Comparison of ENCODE assay signal across 8 cellular contexts in genomic region chr19:35031072-35031881, GRCh38. TPM values are rescaled to one million over a fixed set of nuclear protein-coding genes. Genes with fewer than 3 reads are reported as not detected.
A peak's percentile ranks its signal among the peaks of the same experiment; 100 is the strongest.
DNase-seq lines count a peak whose midpoint lies in the region; ATAC-seq and TF ChIP-seq lines count a peak whose summit lies in the region.

No MANE protein-coding gene starts in this region.

- in situ Hi-C loops in G401 (cut with HindIII; ENCODE audit: low sequenced_read_pairs), result no loop called here

- no peak for TF ChIP-seq POLR2A in esophagus muscularis mucosa (IDR thresholded peaks at IDR 0.05; ENCODE audit: low read depth)

- H3K36me3 ChIP-seq in SJCRH30, result peaks cover 9% of the 10 kb centered on the region; the same call in 1 of the 2 replicates
- H3K36me3 ChIP-seq in esophagus muscularis mucosa, result peaks cover under 1 to 50% (median 29%) of the 10 kb centered on the region in 4 donors

- H3K27ac Mint-ChIP-seq in natural killer cell, result no peak overlapping the region

- peak overlapping the region; percentile 79 for H3K4me3 Mint-ChIP-seq in natural killer cell

- no peaks in the 10 kb centered on the region for H3K4me1 ChIP-seq in SJCRH30
- peaks cover 15 to 25% (median 21%) of the 10 kb centered on the region in 4 donors for H3K4me1 ChIP-seq in esophagus muscularis mucosa

- DNase-seq in G401 (ENCODE audit: low spot score), result peak; percentile 70
- DNase-seq in SJCRH30, result peak; percentile 60 to 76
- DNase-seq in esophagus muscularis mucosa (ENCODE audit: extremely low spot score), result no peak
- no peak for DNase-seq in natural killer cell
- no peak for DNase-seq in ureter (ENCODE audit: low spot score)
- DNase-seq in stimulated activated CD8-positive, alpha-beta memory T cell treated with anti-CD3 and anti-CD28 coated beads, Interleukin-4, amount 100 ng/mL, for 48 hours, result no peak

- H3K27me3 ChIP-seq in SJCRH30 (no peaks in the 10 kb centered on the region), esophagus muscularis mucosa (no peaks in the 10 kb centered on the region)

- H3K36me3 Mint-ChIP-seq in natural killer cell, result no peaks in the 10 kb centered on the region

- ATAC-seq in natural killer cell, result no peak
- ATAC-seq in GM18870 (IDR thresholded peaks at IDR 0.05; ENCODE audit: unreplicated experiment), result no peak
- no peak for ATAC-seq in GM21786 (IDR thresholded peaks at IDR 0.05; ENCODE audit: unreplicated experiment)

- H3K9me3 ChIP-seq in SJCRH30 (replicated peaks), result no peaks in the 10 kb centered on the region
- no peaks in the 10 kb centered on the region for H3K9me3 ChIP-seq in esophagus muscularis mucosa

- intact Hi-C loops in esophagus muscularis mucosa (cut with DNase I), result no loop called here
- intact Hi-C loops in natural killer cell (cut with micrococcal nuclease), result no loop called here

- WGBS in esophagus muscularis mucosa, result 5% methylated on average over 31 of the region's 31 CpGs

- H3K4me3 ChIP-seq in SJCRH30 (peak overlapping the region; percentile 58), esophagus muscularis mucosa (peak overlapping the region; percentile 67 to 87 (median 70))

- peaks cover 11 to 24% of the 10 kb centered on the region in 2 donors for H3K4me1 Mint-ChIP-seq in natural killer cell

- no peaks in the 10 kb centered on the region for H3K9me3 Mint-ChIP-seq in natural killer cell

- TF ChIP-seq EP300 in esophagus muscularis mucosa (IDR thresholded peaks at IDR 0.05), result no peak

- H3K27me3 Mint-ChIP-seq in natural killer cell (ENCODE audit: low read depth in 2 of 2), result peaks cover 15 to 16% of the 10 kb centered on the region in 2 donors

- TF ChIP-seq CTCF in esophagus muscularis mucosa (IDR thresholded peaks at IDR 0.05) (no peak), natural killer cell (IDR thresholded peaks at IDR 0.05) (no peak)

- H3K27ac ChIP-seq in SJCRH30 (no peak overlapping the region), esophagus muscularis mucosa (replicated peaks in 1 of 4) (peak overlapping the region; percentile 60 to 71 (median 65))

RNA-seq across cellular contexts. Expression of gene SCN1B, which starts 1.0 kb away (rescaled TPM):
- total RNA-seq in G401 (2014; rRNA removed; shearing (Covaris generic)), result 0.17 TPM in 1 of 2 replicates, not detected in the other
- total RNA-seq in SJCRH30 (2014; rRNA removed; shearing (Covaris generic)), result 1.2 and 2.3 TPM in 2 replicates
- total RNA-seq in esophagus muscularis mucosa (10 to 100 TPM in 3 of 4 donors, 1 to 10 TPM in 1; 8.3 to 15.7 (median 12.8) TPM), natural killer cell (1 to 10 TPM in 2 of 3 donors, under 1 TPM in 1; 0.94 to 1.5 (median 1.1) TPM), ureter (9.8 TPM)

RNA-seq across cellular contexts. Expression of gene HPN, which starts 10.2 kb away (rescaled TPM):
- not detected in 2 replicates for total RNA-seq in G401 (2014; rRNA removed; shearing (Covaris generic))
- not detected in 2 replicates for total RNA-seq in SJCRH30 (2014; rRNA removed; shearing (Covaris generic))
- total RNA-seq in esophagus muscularis mucosa (under 1 TPM in 3 of 4 donors, not detected in 1; 0.33 to 0.86 (median 0.58) TPM), natural killer cell (not detected), ureter (0.73 TPM)

RNA-seq across cellular contexts. Expression of gene GRAMD1A, which starts 31.2 kb away (rescaled TPM):
- 29.9 and 42.9 TPM in 2 replicates for total RNA-seq in G401 (2014; rRNA removed; shearing (Covaris generic))
- 45.5 and 49.4 TPM in 2 replicates for total RNA-seq in SJCRH30 (2014; rRNA removed; shearing (Covaris generic))
- 10 to 100 TPM; 27.8 to 55.3 (median 52.1) TPM for total RNA-seq in esophagus muscularis mucosa
- 10 to 100 TPM; 57.6 to 80.3 (median 66.6) TPM for total RNA-seq in natural killer cell
- 71.3 TPM for total RNA-seq in ureter

Comparison
In these comparisons a context has a peak if more than half of its experiments do, and no peak if none do; other contexts are left out.
1. DNase-seq: peak in G401 (single experiment) and SJCRH30 (2 of 2); none in esophagus muscularis mucosa (single experiment), natural killer cell (single experiment), ureter (single experiment) and stimulated activated CD8-positive, alpha-beta memory T cell treated with anti-CD3 and anti-CD28 coated beads, Interleukin-4, amount 100 ng/mL, for 48 hours (single experiment).